ENCODE assay signal across 8 cellular contexts in the genomic region with DNA sequence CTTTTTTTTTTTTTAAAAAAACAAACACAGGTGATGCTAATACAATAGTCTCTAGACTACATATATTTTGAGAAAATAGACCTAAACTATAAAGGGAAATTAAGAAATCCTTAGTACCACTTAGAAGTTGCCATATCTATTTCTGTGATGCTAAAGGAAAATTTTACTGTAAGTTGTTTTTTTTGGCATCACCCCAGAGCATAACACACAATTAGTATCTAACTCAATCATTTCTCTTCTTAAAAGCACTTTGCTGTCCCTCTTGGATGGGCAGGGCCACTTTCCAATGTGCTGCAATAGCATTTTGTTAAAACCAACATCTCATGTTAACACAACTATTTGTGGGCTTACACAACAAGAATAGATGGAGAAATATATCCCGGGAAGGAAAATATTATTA.
"Had no signal": no experiment of that assay in that cellular context is flagged by ENCODE, and none has a peak within 500 bp of the region (broad histone marks: within the 10 kb centered on the region; RNA-seq: fewer than 3 reads in every experiment).

No MANE protein-coding gene starts in this region.

- DNase-seq: GDM1, GF-D8 had no signal

- ATAC-seq: GM12878 had no signal

- FAIRE-seq: G401.6, GM12878, GM12891, GM12892, GM18507, GM19239 had no signal

- H3K4me3 ChIP-seq: GM12878 had no signal
